Comparison of ENCODE assay signal across 22 cellular contexts in genomic region chr2:58971511-58971910, GRCh38.
DNase-seq lines count a peak whose midpoint lies in the region; ATAC-seq, FAIRE-seq and TF ChIP-seq lines count a peak whose summit lies in the region.
"Had no signal": no experiment of that assay in that cellular context is flagged by ENCODE, and none has a peak within 500 bp of the region (broad histone marks: within the 10 kb centered on the region; RNA-seq: fewer than 3 reads in every experiment).

No MANE protein-coding gene starts in this region.

- WGBS in A549 (ENCODE audit: missing lambda C conversion rate), result 59% methylated on average over 5 of the region's 5 CpGs
- WGBS in endodermal cell (ENCODE audit: insufficient coverage in 1 of 2, insufficient read length in 1 of 2), 2 experiments, result 89% methylated on average over 5 of the region's 5 CpGs; no CpG with 5 or more reads in 1 of the 2 experiments
- no CpG with 5 or more reads among the region's 5 CpGs for WGBS in trophoblast cell (ENCODE audit: extremely low coverage, insufficient coverage, insufficient read length)

- no peak for TF ChIP-seq RAD21 in A549 (conservative IDR thresholded peaks at IDR 0.05 in 1 of 2, IDR thresholded peaks at IDR 0.05 in 1 of 2)

- H2BK5ac ChIP-seq in trophoblast cell (ENCODE audit: low read depth, low read length, poor library complexity), result peak overlapping the region; percentile 71

- H3K36me3 ChIP-seq in GM23338 (ENCODE audit: insufficient read depth) (no peaks in the 10 kb centered on the region), endodermal cell (ENCODE audit: control insufficient read depth, insufficient read depth, low read length) (no peaks in the 10 kb centered on the region), trophoblast cell (ENCODE audit: control insufficient read depth in 1 of 2, insufficient read depth in 2 of 2, low read length in 2 of 2) (no peaks in the 10 kb centered on the region), BE2C (no peaks in the 10 kb centered on the region)
- H3K36me3 ChIP-seq: BLaER1 treated with 17β-estradiol and CSF1 and Interleukin-3, amounts not matched to agents 10 nM and 100 nM had no signal

- H3K23ac ChIP-seq in trophoblast cell (ENCODE audit: low read length), result no peak overlapping the region

- H3F3A ChIP-seq in GM23338 (replicated peaks; ENCODE audit: low read depth), result no peaks in the 10 kb centered on the region

- DNase-seq in A549 (ENCODE audit: low read depth in 1 of 2, low spot score in 1 of 2), result no peak
- DNase-seq in GM23338 (ENCODE audit: low spot score), result no peak
- DNase-seq in endodermal cell, result no peak
- no peak for DNase-seq in trophoblast cell
- no peak for DNase-seq in cerebellar cortex (ENCODE audit: low spot score)
- no peak for DNase-seq in putamen (ENCODE audit: low spot score)
- no peak for DNase-seq in BE2C
- DNase-seq: CD4-positive, alpha-beta T cell; CD8-positive, alpha-beta memory T cell; DMS 273 treated with DMSO at 0.1 percent for 48 hours; DMS79; EL; GDM1; H7; HCEC 1CT had no signal

- no peaks in the 10 kb centered on the region for H3K9me2 ChIP-seq in GM23338 (ENCODE audit: insufficient read depth)

- no peaks in the 10 kb centered on the region for H3K36me3 Mint-ChIP-seq in GM23338 (ENCODE audit: low read depth)
- H3K36me3 Mint-ChIP-seq in endodermal cell (ENCODE audit: low read depth), result no peaks in the 10 kb centered on the region
- H3K36me3 Mint-ChIP-seq: CD14-positive monocyte; CD8-positive, alpha-beta memory T cell had no signal

- no peak overlapping the region for H3K18ac ChIP-seq in trophoblast cell (ENCODE audit: low read length)

- H2AFZ ChIP-seq in GM23338 (0 out of 2 replicates have a peak overlapping the region, but pooled peaks have one; percentile 9), trophoblast cell (ENCODE audit: insufficient read depth, low read length, poor library complexity) (no peak overlapping the region)

- H4K20me1 ChIP-seq in GM23338 (replicated peaks; ENCODE audit: insufficient read depth), result no peaks in the 10 kb centered on the region
- H4K20me1 ChIP-seq: BLaER1 treated with 17β-estradiol and CSF1 and Interleukin-3, amounts not matched to agents 10 nM and 100 nM had no signal

- no peak overlapping the region for H3K27ac ChIP-seq in A549
- H3K27ac ChIP-seq in GM23338 (ENCODE audit: low read depth), result no peak overlapping the region
- no peak overlapping the region for H3K27ac ChIP-seq in endodermal cell (ENCODE audit: low read depth, low read length)
- no peak overlapping the region for H3K27ac ChIP-seq in trophoblast cell (ENCODE audit: low read depth, low read length)
- H3K27ac ChIP-seq: BLaER1 treated with 17β-estradiol and CSF1 and Interleukin-3, amounts not matched to agents 10 nM and 100 nM had no signal

- H3K4me3 Mint-ChIP-seq in GM23338 (no peak overlapping the region), endodermal cell (no peak overlapping the region)
- H3K4me3 Mint-ChIP-seq: B cell; CD4-positive, alpha-beta T cell; CD8-positive, alpha-beta memory T cell had no signal

- POLR2A ChIA-PET in A549 (lab: Yijun Ruan, JAX), result no interaction called here

- peak overlapping the region; percentile 25 for H2BK120ac ChIP-seq in trophoblast cell (ENCODE audit: insufficient read depth, low read length, poor library complexity)

- H4K8ac ChIP-seq in trophoblast cell (ENCODE audit: low read depth, low read length), result no peak overlapping the region

- H2BK12ac ChIP-seq in trophoblast cell (ENCODE audit: low read length), result peak overlapping the region; percentile 96

- H3K9ac ChIP-seq in endodermal cell (ENCODE audit: extremely low read depth, low read length, poor library complexity, severe bottlenecking) (no peak overlapping the region), trophoblast cell (ENCODE audit: low read length) (no peak overlapping the region)
- H3K9ac ChIP-seq: BLaER1 treated with 17β-estradiol and CSF1 and Interleukin-3, amounts not matched to agents 10 nM and 100 nM had no signal

- H3K79me2 ChIP-seq in GM23338 (replicated peaks; ENCODE audit: insufficient read depth) (no peaks in the 10 kb centered on the region), trophoblast cell (ENCODE audit: control insufficient read depth, insufficient read depth, low read length, poor library complexity) (no peaks in the 10 kb centered on the region)

- no peak for FAIRE-seq in A549 (lab: Jason Lieb, UNC)
- FAIRE-seq: D721Med, GM12891, GM18507, H1 had no signal

- H3K4me1 Mint-ChIP-seq in GM23338 (peaks cover 54% of the 10 kb centered on the region), endodermal cell (peaks cover 33% of the 10 kb centered on the region)
- H3K4me1 Mint-ChIP-seq: B cell; CD14-positive monocyte; CD8-positive, alpha-beta memory T cell had no signal

- peak overlapping the region; percentile 13 for H4K91ac ChIP-seq in trophoblast cell (ENCODE audit: low read depth, low read length)

- H3K27me3 ChIP-seq in GM23338 (ENCODE audit: insufficient read depth) (no peaks in the 10 kb centered on the region), endodermal cell (ENCODE audit: control insufficient read depth, insufficient read depth, low read length, poor library complexity, severe bottlenecking) (no peaks in the 10 kb centered on the region), trophoblast cell (ENCODE audit: insufficient read depth, low read length) (no peaks in the 10 kb centered on the region), BE2C (no peaks in the 10 kb centered on the region)
- H3K27me3 ChIP-seq: BLaER1 treated with 17β-estradiol and CSF1 and Interleukin-3, amounts not matched to agents 10 nM and 100 nM had no signal

- no peak overlapping the region for H4K12ac ChIP-seq in trophoblast cell (ENCODE audit: low read depth, low read length)

- no peak overlapping the region for H2AK5ac ChIP-seq in trophoblast cell (ENCODE audit: low read length)

- CTCF ChIA-PET in A549 (lab: Yijun Ruan, JAX), result no interaction called here

- no peaks in the 10 kb centered on the region for H3K27me3 Mint-ChIP-seq in GM23338 (ENCODE audit: insufficient read depth, low read depth, poor library complexity)
- no peaks in the 10 kb centered on the region for H3K27me3 Mint-ChIP-seq in endodermal cell (ENCODE audit: insufficient read depth)
- H3K27me3 Mint-ChIP-seq: CD4-positive, alpha-beta T cell had no signal

- H3K14ac ChIP-seq in trophoblast cell (ENCODE audit: low read length), result no peak overlapping the region

- H3K9me3 Mint-ChIP-seq in GM23338 (no peaks in the 10 kb centered on the region), endodermal cell (no peaks in the 10 kb centered on the region)
- H3K9me3 Mint-ChIP-seq: CD4-positive, alpha-beta T cell; CD8-positive, alpha-beta memory T cell had no signal

- TF ChIP-seq EP300 in A549 (IDR thresholded peaks at IDR 0.05), result no peak

- TF ChIP-seq CTCF in A549 (IDR thresholded peaks at IDR 0.05) (no peak), GM23338 (conservative IDR thresholded peaks at IDR 0.05; ENCODE audit: low read depth in 2 of 2) (no peak), endodermal cell (conservative IDR thresholded peaks at IDR 0.05) (no peak), BE2C (IDR thresholded peaks at IDR 0.05; ENCODE audit: low read depth, low read length) (no peak)

- H3K4ac ChIP-seq in trophoblast cell (ENCODE audit: low read depth, low read length), result no peak overlapping the region

- no peak for ATAC-seq in A549
- no peak for ATAC-seq in GM23338

- H3K79me1 ChIP-seq in trophoblast cell (ENCODE audit: low read length), result peaks cover 13% of the 10 kb centered on the region

- H3K27ac Mint-ChIP-seq in GM23338 (peak overlapping the region; percentile 79), endodermal cell (peak overlapping the region; percentile 5)
- H3K27ac Mint-ChIP-seq: B cell; CD14-positive monocyte; CD4-positive, alpha-beta T cell; CD8-positive, alpha-beta memory T cell had no signal

- H3K4me1 ChIP-seq in A549, result no peaks in the 10 kb centered on the region
- H3K4me1 ChIP-seq in GM23338 (ENCODE audit: insufficient read depth), result peaks cover 47% of the 10 kb centered on the region
- no peaks in the 10 kb centered on the region for H3K4me1 ChIP-seq in endodermal cell (ENCODE audit: control insufficient read depth, insufficient read depth, low read length)
- H3K4me1 ChIP-seq in trophoblast cell (ENCODE audit: control insufficient read depth in 1 of 2, insufficient read depth in 2 of 2, low read length in 2 of 2), result peaks cover 8% of the 10 kb centered on the region in 2 experiments
- H3K4me1 ChIP-seq in BE2C, result peaks cover 13% of the 10 kb centered on the region
- H3K4me1 ChIP-seq: BLaER1 treated with 17β-estradiol and CSF1 and Interleukin-3, amounts not matched to agents 10 nM and 100 nM had no signal

- H3K9me3 ChIP-seq in A549, result no peaks in the 10 kb centered on the region
- no peaks in the 10 kb centered on the region for H3K9me3 ChIP-seq in endodermal cell (ENCODE audit: control insufficient read depth, low read length)
- no peaks in the 10 kb centered on the region for H3K9me3 ChIP-seq in trophoblast cell (ENCODE audit: insufficient read depth, low read depth, low read length)
- no peaks in the 10 kb centered on the region for H3K9me3 ChIP-seq in BE2C
- H3K9me3 ChIP-seq: BLaER1 treated with 17β-estradiol and CSF1 and Interleukin-3, amounts not matched to agents 10 nM and 100 nM had no signal

- TF ChIP-seq POLR2A in A549 (IDR thresholded peaks at IDR 0.05; ENCODE audit: low read length), result no peak

- no peak overlapping the region for H3K4me2 ChIP-seq in A549
- H3K4me2 ChIP-seq in GM23338, result 0 out of 2 replicates have a peak overlapping the region, but pooled peaks have one; percentile 35
- no peak overlapping the region for H3K4me2 ChIP-seq in trophoblast cell (ENCODE audit: low read length)
- H3K4me2 ChIP-seq: BLaER1 treated with 17β-estradiol and CSF1 and Interleukin-3, amounts not matched to agents 10 nM and 100 nM had no signal

- H3K4me3 ChIP-seq in A549 (no peak overlapping the region), GM23338 (no peak overlapping the region), endodermal cell (ENCODE audit: low read length) (no peak overlapping the region), trophoblast cell (ENCODE audit: low read depth, low read length) (no peak overlapping the region), BE2C (ENCODE audit: low read depth, low read length) (no peak overlapping the region)
- H3K4me3 ChIP-seq: BLaER1 treated with 17β-estradiol and CSF1 and Interleukin-3, amounts not matched to agents 10 nM and 100 nM had no signal

TF ChIP-seq in A549, 52 proteins besides CTCF, POLR2A, EP300 and RAD21:
- TF ChIP-seq MAFK (IDR thresholded peaks at IDR 0.05; ENCODE audit: partially characterized antibody), result peak; percentile 61
- no peak for TF ChIP-seq CBX2 (IDR thresholded peaks at IDR 0.05; ENCODE audit: borderline replicate concordance, low read depth)
TF ChIP-seq in A549: peak in this region for 1.

TF ChIP-seq in GM23338, 12 proteins besides CTCF, POLR2A, EP300 and RAD21 (continues in another document):
- TF ChIP-seq ZNF331 (CRISPR knock-in tag; IDR thresholded peaks at IDR 0.05; ENCODE audit: low read depth) (no peak), ZNF114 (CRISPR knock-in tag; IDR thresholded peaks at IDR 0.05) (no peak), POLR2AphosphoS5 (IDR thresholded peaks at IDR 0.05; ENCODE audit: low read depth) (no peak)
